Comparison of ENCODE assay signal across 16 cellular contexts in the genomic region with DNA sequence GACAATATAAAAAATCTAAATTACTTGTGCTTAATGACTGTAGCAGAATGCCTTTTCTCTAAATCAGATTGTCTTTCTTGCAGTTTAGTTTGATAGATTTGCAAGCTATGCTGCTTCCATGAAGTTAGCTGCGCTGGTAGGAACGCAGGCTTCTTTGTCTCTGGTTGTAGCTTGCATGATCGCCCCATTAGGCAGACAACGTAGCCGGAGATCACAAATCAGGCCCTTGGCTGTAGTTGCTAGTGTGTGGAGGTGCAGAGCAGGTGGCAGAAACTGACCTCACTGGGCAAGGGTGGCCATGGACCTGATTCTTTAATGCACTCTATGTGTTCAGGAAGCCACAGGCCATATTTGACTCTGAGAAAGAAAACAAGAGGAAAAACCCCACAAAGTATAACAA. TPM values are rescaled to one million over a fixed set of nuclear protein-coding genes. Genes with fewer than 3 reads are reported as not detected.
DNase-seq lines count a peak whose midpoint lies in the region; ATAC-seq and TF ChIP-seq lines count a peak whose summit lies in the region.
"Had no signal": no experiment of that assay in that cellular context is flagged by ENCODE, and none has a peak within 500 bp of the region (broad histone marks: within the 10 kb centered on the region; RNA-seq: fewer than 3 reads in every experiment).

No MANE protein-coding gene starts in this region.

- H3K36me3 Mint-ChIP-seq in chondrocyte (ENCODE audit: low read depth) = peaks cover 8% of the 10 kb centered on the region

- intact Hi-C loops in testis (cut with DNase I; ENCODE audit: low total_unique reads) = no loop called here

- ATAC-seq in HG03175 (IDR thresholded peaks at IDR 0.05; ENCODE audit: unreplicated experiment) = no peak
- ATAC-seq: GM12878 had no signal

- peaks cover 54% of the 10 kb centered on the region for H3K4me1 Mint-ChIP-seq in chondrocyte (ENCODE audit: low read depth)

- TF ChIP-seq POLR2A in testis (IDR thresholded peaks at IDR 0.05) = no peak

- H3K36me3 ChIP-seq in mesenchymal stem cell (ENCODE audit: control insufficient read depth in 1 of 2, insufficient read depth in 2 of 2, low read depth in 1 of 2, low read length in 2 of 2) = peaks cover 0 to 17% of the 10 kb centered on the region in 2 experiments
- peaks cover 78% of the 10 kb centered on the region for H3K36me3 ChIP-seq in MG63
- H3K36me3 ChIP-seq in testis (ENCODE audit: low read depth, missing control alignments) = no peaks in the 10 kb centered on the region

- H3K4ac ChIP-seq in mesenchymal stem cell (ENCODE audit: low read depth in 1 of 2, low read length in 2 of 2) = no peak overlapping the region

- H3K79me1 ChIP-seq in mesenchymal stem cell (replicated peaks; ENCODE audit: low read length, poor library complexity, severe bottlenecking) = peaks cover under 1% of the 10 kb centered on the region

- no peak overlapping the region for H3K14ac ChIP-seq in mesenchymal stem cell (ENCODE audit: low read length in 2 of 2)

- no peak overlapping the region for H2BK5ac ChIP-seq in mesenchymal stem cell (ENCODE audit: low read depth, low read length, poor library complexity, severe bottlenecking)

- peak overlapping the region; percentile 4 for H3K4me2 ChIP-seq in mesenchymal stem cell (ENCODE audit: low read length, poor library complexity, severe bottlenecking)
- H3K4me2 ChIP-seq: PC-9 had no signal

- H3K9ac ChIP-seq in mesenchymal stem cell (ENCODE audit: low read length) = no peak overlapping the region

- no peak overlapping the region for H2AFZ ChIP-seq in mesenchymal stem cell (ENCODE audit: low read depth, low read length)
- H2AFZ ChIP-seq: PC-9 had no signal

- no peak overlapping the region for H2BK12ac ChIP-seq in mesenchymal stem cell (ENCODE audit: low read length in 2 of 2)

- peaks cover 53% of the 10 kb centered on the region for H3K27me3 Mint-ChIP-seq in chondrocyte (ENCODE audit: low read depth)

- no peak overlapping the region for H4K91ac ChIP-seq in mesenchymal stem cell (ENCODE audit: low read length)

- H2AK5ac ChIP-seq in mesenchymal stem cell (ENCODE audit: low read length, severe bottlenecking) = no peak overlapping the region

- peaks cover 6% of the 10 kb centered on the region for H3K9me3 ChIP-seq in mesenchymal stem cell (ENCODE audit: control insufficient read depth, low read length)
- no peaks in the 10 kb centered on the region for H3K9me3 ChIP-seq in MG63
- no peaks in the 10 kb centered on the region for H3K9me3 ChIP-seq in testis

- H3K4me3 Mint-ChIP-seq in chondrocyte (ENCODE audit: unreplicated experiment) = no peak overlapping the region

- H3K9me3 Mint-ChIP-seq in chondrocyte (ENCODE audit: low read depth) = no peaks in the 10 kb centered on the region

- H3K4me1 ChIP-seq in mesenchymal stem cell (ENCODE audit: control insufficient read depth, insufficient read depth, low read depth, low read length) (peaks cover 12% of the 10 kb centered on the region), testis (peaks cover 11% of the 10 kb centered on the region)

- TF ChIP-seq CTCF in chondrocyte (IDR thresholded peaks at IDR 0.05) (no peak), testis (IDR thresholded peaks at IDR 0.05) (no peak)

- WGBS in mesenchymal stem cell = 0% methylated on average over 4 of the region's 5 CpGs
- 15 to 33% methylated on average over 5 of the region's 5 CpGs for WGBS in testis, 2 donors

- peaks cover 0 to 97% of the 10 kb centered on the region in 2 experiments for H3K27me3 ChIP-seq in mesenchymal stem cell (ENCODE audit: control insufficient read depth in 1 of 2, insufficient read depth in 1 of 2, low read length in 2 of 2)
- no peaks in the 10 kb centered on the region for H3K27me3 ChIP-seq in MG63
- H3K27me3 ChIP-seq in testis = peaks cover 7% of the 10 kb centered on the region

- H3K27ac ChIP-seq in mesenchymal stem cell (ENCODE audit: low read length, poor library complexity, severe bottlenecking) (no peak overlapping the region), testis (no peak overlapping the region)
- H3K27ac ChIP-seq: PC-9 had no signal

- no peak overlapping the region for H4K8ac ChIP-seq in mesenchymal stem cell (ENCODE audit: low read length)

- DNase-seq in DMS53 (lab: John Stamatoyannopoulos, UW) (peak; percentile 21), DMS53 treated with DMSO at 0.1 percent for 48 hours (lab: John Stamatoyannopoulos, UW; ENCODE audit: unreplicated experiment) (no peak), chondrocyte (ENCODE audit: low spot score) (no peak), mesenchymal stem cell (no peak), MG63 (no peak), testis (no peak), NCI-H2196 (lab: John Stamatoyannopoulos, UW; ENCODE audit: unreplicated experiment) (no peak)
- DNase-seq: 8988T, DMS 273 treated with DMSO at 0.1 percent for 48 hours, EL, NCI-H1048, NCI-H446, NCI-H748 treated with DMSO at 0.1 percent for 48 hours, PC-9 had no signal

- no peak overlapping the region for H2BK15ac ChIP-seq in mesenchymal stem cell (ENCODE audit: low read depth, poor library complexity, severe bottlenecking)

- no peak overlapping the region for H2BK120ac ChIP-seq in mesenchymal stem cell (ENCODE audit: low read depth, low read length)

- H3K23ac ChIP-seq in mesenchymal stem cell (ENCODE audit: low read length in 2 of 2) = no peak overlapping the region

- H3K4me3 ChIP-seq in mesenchymal stem cell (ENCODE audit: insufficient read depth in 1 of 2, low read depth in 1 of 2, low read length in 2 of 2) (no peak overlapping the region), MG63 (no peak overlapping the region), testis (no peak overlapping the region)
- H3K4me3 ChIP-seq: GM12878, PC-9 had no signal

- no peak overlapping the region for H3K18ac ChIP-seq in mesenchymal stem cell (ENCODE audit: low read depth in 1 of 2, low read length in 2 of 2)

- H3K27ac Mint-ChIP-seq in chondrocyte (ENCODE audit: unreplicated experiment) = peak overlapping the region; percentile 62

RNA-seq across cellular contexts. Expression of a gene that starts 6.2 kb away (rescaled TPM):
- 8.8 to 57.3 TPM (median 12.8 TPM) in 3 replicates for total RNA-seq in chondrocyte
- polyA plus RNA-seq in mesenchymal stem cell (2013, experiment 1 of 2) = 0.17 TPM
- 0.14 TPM for polyA plus RNA-seq in mesenchymal stem cell (2013, experiment 2 of 2)
- total RNA-seq in MG63 (2014; rRNA removed; shearing (Covaris generic); ENCODE audit: low replicate concordance) = 24.3 and 31.9 TPM in 2 replicates
- 1 to 10 TPM; 3.3 to 3.5 TPM for total RNA-seq in testis
- 1.4 TPM for polyA plus RNA-seq in testis (ENCODE audit: insufficient read depth, low read depth, low replicate concordance)
- total RNA-seq: GM12878, PC-9 had no signal
- polyA plus RNA-seq: GM12878 had no signal

RNA-seq across cellular contexts. Expression of a gene that starts 9.0 kb away (rescaled TPM):
- total RNA-seq in chondrocyte (1.7 to 10.2 TPM (median 1.7 TPM) in 3 replicates), testis (under 1 TPM; 0.06 to 0.31 TPM)
- not detected for polyA plus RNA-seq in mesenchymal stem cell (2013, experiment 1 of 2)
- polyA plus RNA-seq in mesenchymal stem cell (2013, experiment 2 of 2) = not detected
- 1.5 and 2.2 TPM in 2 replicates for total RNA-seq in MG63 (2014; rRNA removed; shearing (Covaris generic); ENCODE audit: low replicate concordance)
- polyA plus RNA-seq in testis (ENCODE audit: insufficient read depth, low read depth, low replicate concordance) = 0.55 TPM
- total RNA-seq: GM12878, PC-9 had no signal
- polyA plus RNA-seq: GM12878 had no signal
